Comparison of ENCODE assay signal across 24 cellular contexts in the genomic region with DNA sequence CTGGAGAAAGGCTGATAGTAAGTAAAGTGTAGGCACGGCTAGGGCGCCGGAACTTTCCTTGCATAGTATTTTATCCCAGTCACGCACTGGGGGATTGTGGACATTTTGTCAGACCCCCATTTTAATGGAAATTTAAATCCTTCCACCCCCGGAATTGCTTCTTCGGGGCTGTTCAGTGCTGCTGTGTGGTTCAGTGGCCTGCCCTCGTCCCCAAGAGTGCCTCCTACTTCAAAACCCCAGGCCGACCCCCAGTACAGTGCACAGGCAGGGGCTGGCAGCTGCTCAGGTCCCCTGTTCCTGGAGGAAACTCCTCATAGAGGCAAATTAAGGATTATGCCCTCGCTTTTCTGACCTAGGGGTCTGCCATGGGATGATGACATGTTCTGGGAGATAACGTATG.
"Had no signal": no experiment of that assay in that cellular context is flagged by ENCODE, and none has a peak within 500 bp of the region (broad histone marks: within the 10 kb centered on the region; RNA-seq: fewer than 3 reads in every experiment).

No MANE protein-coding gene starts in this region.

- DNase-seq: activated naive CD4-positive, alpha-beta T cell treated with anti-CD3 and anti-CD28 coated beads for 36 hours; activated naive CD8-positive, alpha-beta T cell treated with anti-CD3 and anti-CD28 coated beads, Interleukin-2, amount 10 ng/mL, durations not matched to agents 7 days and 5 days; activated T-cell treated with anti-CD3 and anti-CD28 coated beads, Interleukin-2, amount 50 U/mL, for 1 hour; amniotic stem cell; endodermal cell; esophagus squamous epithelium; gastrocnemius medialis; islet precursor cell; left colon; naive thymus-derived CD8-positive, alpha-beta T cell; pancreas; small intestine; stimulated activated CD4-positive, alpha-beta T cell treated with anti-CD3 and anti-CD28 coated beads, Interleukin-15, amount 100 ng/mL, for 24 hours; stimulated activated CD4-positive, alpha-beta T cell treated with anti-CD3 and anti-CD28 coated beads, Interleukin-2, amount 100 ng/mL, for 48 hours; stimulated activated CD8-positive, alpha-beta memory T cell treated with anti-CD3 and anti-CD28 coated beads, Interleukin-4, amount 100 ng/mL, for 48 hours; stimulated activated naive B cell treated with anti-CD40 and anti-IgM and Interleukin-4, amounts not matched to agents 10 μg/mL and 1 μg/mL and 100 μg/mL, for 72 hours; T-helper 9 cell had no signal

- H3K27ac Mint-ChIP-seq: activated naive CD4-positive, alpha-beta T cell treated with anti-CD3 and anti-CD28 coated beads for 36 hours; activated naive CD8-positive, alpha-beta T cell treated with anti-CD3 and anti-CD28 coated beads, Interleukin-2, amount 10 ng/mL, durations not matched to agents 7 days and 5 days; activated T-helper 17 cell treated with anti-CD3 and anti-CD28 coated beads, Interleukin-2, amount 50 U/mL, for 72 hours; endodermal cell; mesothelial cell of epicardium; naive thymus-derived CD8-positive, alpha-beta T cell; stimulated activated naive B cell treated with anti-CD40 and anti-IgM and Interleukin-4, amounts not matched to agents 10 μg/mL and 1 μg/mL and 100 μg/mL, for 72 hours; WTC11 had no signal

- H3K9me3 ChIP-seq: esophagus squamous epithelium, gastrocnemius medialis, neutrophil, pancreas, right lobe of liver, SJSA1, vagina had no signal

- H3K4me1 Mint-ChIP-seq: activated T-helper 17 cell treated with anti-CD3 and anti-CD28 coated beads, Interleukin-2, amount 50 U/mL, for 72 hours; endodermal cell had no signal

- H3K4me3 Mint-ChIP-seq: activated naive CD4-positive, alpha-beta T cell treated with anti-CD3 and anti-CD28 coated beads for 36 hours; activated naive CD8-positive, alpha-beta T cell treated with anti-CD3 and anti-CD28 coated beads, Interleukin-2, amount 10 ng/mL, durations not matched to agents 7 days and 5 days; activated T-helper 17 cell treated with anti-CD3 and anti-CD28 coated beads, Interleukin-2, amount 50 U/mL, for 72 hours; endodermal cell; mesothelial cell of epicardium; naive thymus-derived CD8-positive, alpha-beta T cell; stimulated activated naive B cell treated with anti-CD40 and anti-IgM and Interleukin-4, amounts not matched to agents 10 μg/mL and 1 μg/mL and 100 μg/mL, for 72 hours; WTC11 had no signal

- H3K9me3 Mint-ChIP-seq: activated naive CD4-positive, alpha-beta T cell treated with anti-CD3 and anti-CD28 coated beads for 36 hours; activated naive CD8-positive, alpha-beta T cell treated with anti-CD3 and anti-CD28 coated beads, Interleukin-2, amount 10 ng/mL, durations not matched to agents 7 days and 5 days; activated T-helper 17 cell treated with anti-CD3 and anti-CD28 coated beads, Interleukin-2, amount 50 U/mL, for 72 hours; endodermal cell; mesothelial cell of epicardium; naive thymus-derived CD8-positive, alpha-beta T cell; stimulated activated naive B cell treated with anti-CD40 and anti-IgM and Interleukin-4, amounts not matched to agents 10 μg/mL and 1 μg/mL and 100 μg/mL, for 72 hours; WTC11 had no signal

- FAIRE-seq: pancreas, small intestine had no signal

- H3K36me3 Mint-ChIP-seq: activated naive CD8-positive, alpha-beta T cell treated with anti-CD3 and anti-CD28 coated beads, Interleukin-2, amount 10 ng/mL, durations not matched to agents 7 days and 5 days; mesothelial cell of epicardium; naive thymus-derived CD8-positive, alpha-beta T cell; stimulated activated naive B cell treated with anti-CD40 and anti-IgM and Interleukin-4, amounts not matched to agents 10 μg/mL and 1 μg/mL and 100 μg/mL, for 72 hours; WTC11 had no signal

- H3K36me3 ChIP-seq: esophagus squamous epithelium, gastrocnemius medialis, neutrophil, pancreas, right lobe of liver, SJSA1, vagina had no signal

- H3K4me3 ChIP-seq: esophagus squamous epithelium, gastrocnemius medialis, pancreas, right lobe of liver, SJSA1, vagina had no signal

- H3K27ac ChIP-seq: esophagus squamous epithelium, gastrocnemius medialis, neutrophil, pancreas, right lobe of liver, SJSA1, vagina had no signal

- H3K27me3 ChIP-seq: neutrophil, right lobe of liver, SJSA1, vagina had no signal

- H3K4me1 ChIP-seq: pancreas, right lobe of liver, vagina had no signal
